ENCODE assay signal across 12 cellular contexts in the genomic region with DNA sequence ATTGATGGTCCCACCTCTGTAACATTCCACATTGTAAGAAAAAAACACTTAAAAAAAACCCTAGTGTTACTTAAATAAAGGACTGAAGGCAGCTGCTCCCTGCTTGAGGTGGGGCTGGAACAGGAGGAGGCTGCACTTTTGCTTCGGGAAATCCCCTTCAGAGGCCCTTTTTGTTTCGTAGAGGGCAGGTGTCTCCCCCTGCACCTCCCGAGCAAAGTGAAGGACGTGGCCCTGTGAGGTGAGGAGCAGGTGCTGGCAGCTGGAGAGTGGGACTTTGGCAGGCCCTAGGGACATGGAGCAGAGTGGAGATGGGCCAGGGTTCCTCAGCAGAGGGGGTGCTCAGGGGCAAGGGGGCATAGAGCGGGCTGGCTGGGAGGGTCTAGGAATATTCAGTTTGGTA. TPM values are rescaled to one million over a fixed set of nuclear protein-coding genes. Genes with fewer than 3 reads are reported as not detected.
DNase-seq lines count a peak whose midpoint lies in the region; ATAC-seq, FAIRE-seq and TF ChIP-seq lines count a peak whose summit lies in the region.
"Had no signal": no experiment of that assay in that cellular context is flagged by ENCODE, and none has a peak within 500 bp of the region (broad histone marks: within the 10 kb centered on the region; RNA-seq: fewer than 3 reads in every experiment).

No MANE protein-coding gene starts in this region.

- intact Hi-C loops in left colon (cut with DNase I, micrococcal nuclease): no loop called here

- no peaks in the 10 kb centered on the region for H3K36me3 Mint-ChIP-seq in central memory CD8-positive, alpha-beta T cell (ENCODE audit: insufficient read depth)

- H3K27me3 Mint-ChIP-seq in central memory CD8-positive, alpha-beta T cell: peaks cover 11% of the 10 kb centered on the region

- TF ChIP-seq POLR2A in GM12891 (IDR thresholded peaks at IDR 0.05; ENCODE audit: low read depth, low read length): no peak

- no peaks in the 10 kb centered on the region for H3K4me1 Mint-ChIP-seq in central memory CD8-positive, alpha-beta T cell

- no peak overlapping the region for H3K4me3 Mint-ChIP-seq in central memory CD8-positive, alpha-beta T cell

- no peaks in the 10 kb centered on the region for H3K9me3 Mint-ChIP-seq in central memory CD8-positive, alpha-beta T cell

- peak overlapping the region; percentile 67 for H3K27ac Mint-ChIP-seq in central memory CD8-positive, alpha-beta T cell (ENCODE audit: low read depth)

- no peak for FAIRE-seq in GM12891 (lab: Jason Lieb, UNC)
- FAIRE-seq: K562 had no signal

- DNase-seq in GM12891 (ENCODE audit: insufficient read length, low spot score) (peak; percentile 74), NCI-H1092 (lab: John Stamatoyannopoulos, UW) (peak; percentile 25), left colon (no peak), amniotic stem cell (lab: John Stamatoyannopoulos, UW) (no peak)
- no peak for DNase-seq in central memory CD8-positive, alpha-beta T cell (ENCODE audit: low spot score in 2 of 2)
- DNase-seq: activated effector memory CD4-positive, alpha-beta T cell treated with Interleukin-2 at 50 U/mL for 16 hours; Right ventricle myocardium superior; substantia nigra had no signal

- ATAC-seq in GM21423 (IDR thresholded peaks at IDR 0.05; ENCODE audit: unreplicated experiment) (peak; percentile 66), left colon (no peak), HG02884 (IDR thresholded peaks at IDR 0.05; ENCODE audit: unreplicated experiment) (no peak), GM21526 (IDR thresholded peaks at IDR 0.05; ENCODE audit: low FRiP score, unreplicated experiment) (no peak)
- ATAC-seq in central memory CD8-positive, alpha-beta T cell (replicated peaks; ENCODE audit: extremely low read depth, poor library complexity, severe bottlenecking): no peak
- ATAC-seq: K562 had no signal

TF ChIP-seq in GM12891, 5 proteins besides CTCF, POLR2A, EP300 and RAD21:
- TF ChIP-seq TAF1 (IDR thresholded peaks at IDR 0.05; ENCODE audit: low read depth, low read length): no peak
- TF ChIP-seq POU2F2 (IDR thresholded peaks at IDR 0.05; ENCODE audit: low read depth, low read length): no peak
- TF ChIP-seq POLR2AphosphoS5 (IDR thresholded peaks at IDR 0.05; ENCODE audit: low read depth, low read length): no peak
- no peak for TF ChIP-seq PAX5 (IDR thresholded peaks at IDR 0.05; ENCODE audit: insufficient read depth, low read length, severe bottlenecking)
- TF ChIP-seq SPI1 (IDR thresholded peaks at IDR 0.05; ENCODE audit: low read depth, low read length): no peak

RNA-seq across cellular contexts. Expression of gene WNT4, which starts 33.4 kb away (rescaled TPM):
- polyA plus RNA-seq in GM12891 (2012; ENCODE audit: low read depth, missing spikeins): 0.13 TPM
- total RNA-seq in left colon: 1 to 10 TPM; 2.5 to 3.1 TPM
- total RNA-seq: K562, Right ventricle myocardium superior had no signal

Comparison
In these comparisons a context has a peak if more than half of its experiments do, and no peak if none do; other contexts are left out.
1. DNase-seq: peak in GM12891 (single experiment) and NCI-H1092 (single experiment); none in central memory CD8-positive, alpha-beta T cell (0 of 2), left colon (0 of 2) and amniotic stem cell (single experiment).